In the genomic region with DNA sequence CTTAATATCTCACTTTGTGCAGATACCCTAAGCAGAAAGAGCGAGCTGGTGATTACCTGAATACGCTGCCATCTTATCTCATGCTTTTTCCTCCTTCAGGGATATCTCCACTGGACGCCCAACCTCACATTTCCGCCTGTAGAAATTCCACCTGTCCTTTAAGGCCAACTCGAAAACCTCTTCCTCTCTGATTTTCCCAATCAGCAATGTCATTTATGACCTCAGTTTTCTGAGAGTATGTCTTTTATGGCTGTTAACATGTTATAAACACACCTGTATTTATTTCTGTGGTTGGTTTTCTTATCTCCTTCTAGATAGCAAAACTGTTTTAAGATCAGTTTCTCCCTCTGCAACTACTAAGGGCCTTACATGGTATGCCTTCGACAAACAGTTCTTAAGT, we compare ENCODE assay signal across 9 cellular contexts. TPM values are rescaled to one million over a fixed set of nuclear protein-coding genes. Genes with fewer than 3 reads are reported as not detected.
DNase-seq lines count a peak whose midpoint lies in the region; ATAC-seq and TF ChIP-seq lines count a peak whose summit lies in the region.
"Had no signal": no experiment of that assay in that cellular context is flagged by ENCODE, and none has a peak within 500 bp of the region (broad histone marks: within the 10 kb centered on the region; RNA-seq: fewer than 3 reads in every experiment).

No MANE protein-coding gene starts in this region.

- no peaks in the 10 kb centered on the region for H3F3A ChIP-seq in smooth muscle cell (ENCODE audit: low read depth)

- peak overlapping the region; percentile 47 for H2AFZ ChIP-seq in smooth muscle cell (ENCODE audit: low read depth)

- no peaks in the 10 kb centered on the region for H3K9me3 ChIP-seq in esophagus squamous epithelium
- H3K9me3 ChIP-seq in smooth muscle cell (replicated peaks; ENCODE audit: low read depth), result no peaks in the 10 kb centered on the region

- intact Hi-C loops in esophagus squamous epithelium (cut with DNase I), result loop anchor here (5.0 kb wide), 1 partner anchor 43 kb away; no protein-coding TSS in a partner anchor

- H3K27me3 ChIP-seq in esophagus squamous epithelium, result no peaks in the 10 kb centered on the region
- H3K27me3 ChIP-seq in smooth muscle cell (ENCODE audit: low read depth), result no peaks in the 10 kb centered on the region

- H3K27ac ChIP-seq in esophagus squamous epithelium, result peak overlapping the region in 3 of 4 donors; percentile 7 to 98 (median 96)
- no peak overlapping the region for H3K27ac ChIP-seq in smooth muscle cell (ENCODE audit: low read depth)

- no peaks in the 10 kb centered on the region for H3K9me3 Mint-ChIP-seq in WTC11

- ATAC-seq in WTC11, result no peak

- no peak overlapping the region for H3K27ac Mint-ChIP-seq in WTC11

- CTCF ChIA-PET in WTC11 (lab: Charles Lee), result interaction anchor here (1.2 to 6.2 kb wide), 16 partner anchors 11 to 128 kb away, joined by 3 to 70 read pairs (median 10); no protein-coding TSS in a partner anchor

- DNase-seq in Jurkat, Clone E6-1 (ENCODE audit: low read depth, low spot score), result peak; percentile 89
- no peak for DNase-seq in WTC11 (ENCODE audit: low spot score)
- no peak for DNase-seq in esophagus squamous epithelium (lab: John Stamatoyannopoulos, UW)
- no peak for DNase-seq in smooth muscle cell (lab: John Stamatoyannopoulos, UW; ENCODE audit: unreplicated experiment)
- no peak for DNase-seq in putamen (ENCODE audit: low spot score)
- no peak for DNase-seq in activated CD4-positive, CD25-positive, alpha-beta regulatory T cell treated with anti-CD3 and anti-CD28 coated beads, Interleukin-2, amount 50 U/mL, for 72 hours
- DNase-seq in SW480 (ENCODE audit: low spot score), result no peak
- DNase-seq: KBM-7, NCI-H524 treated with DMSO at 0.1 percent for 48 hours had no signal

- H3K4me3 ChIP-seq in Jurkat, Clone E6-1 (ENCODE audit: low read length), result peak overlapping the region; percentile 90
- H3K4me3 ChIP-seq in esophagus squamous epithelium (no peak overlapping the region), smooth muscle cell (no peak overlapping the region)

- H3K36me3 ChIP-seq in esophagus squamous epithelium (peaks cover 0 to 17% (median 3%) of the 10 kb centered on the region in 3 donors), smooth muscle cell (ENCODE audit: low read depth) (no peaks in the 10 kb centered on the region)

- no peaks in the 10 kb centered on the region for H3K36me3 Mint-ChIP-seq in WTC11

- H3K4me2 ChIP-seq in smooth muscle cell, result no peak overlapping the region

- no peaks in the 10 kb centered on the region for H4K20me1 ChIP-seq in smooth muscle cell (ENCODE audit: low read depth)

- H3K9ac ChIP-seq in smooth muscle cell (ENCODE audit: low read depth), result no peak overlapping the region

- peaks cover 28% of the 10 kb centered on the region for H3K27me3 Mint-ChIP-seq in WTC11 (ENCODE audit: low read depth)

- POLR2A ChIA-PET in WTC11 (lab: Charles Lee), result no interaction called here

- WGBS in esophagus squamous epithelium, 2 donors, result 82 to 92% methylated on average over 6 of the region's 6 CpGs
- 92% methylated on average over 6 of the region's 6 CpGs for WGBS in smooth muscle cell (ENCODE audit: low lambda C conversion rate)

- peak overlapping the region; percentile 71 for H3K4me3 Mint-ChIP-seq in WTC11

- TF ChIP-seq CTCF in WTC11 (IDR thresholded peaks at IDR 0.05) (no peak), esophagus squamous epithelium (IDR thresholded peaks at IDR 0.05) (no peak), smooth muscle cell (IDR thresholded peaks at IDR 0.05; ENCODE audit: borderline replicate concordance, insufficient read depth, poor library complexity, severe bottlenecking) (no peak)

- peaks cover 18% of the 10 kb centered on the region for H3K4me1 Mint-ChIP-seq in WTC11

- TF ChIP-seq POLR2A in esophagus squamous epithelium (IDR thresholded peaks at IDR 0.05), result no peak

- H3K4me1 ChIP-seq in esophagus squamous epithelium (peaks cover 38 to 89% (median 48%) of the 10 kb centered on the region in 3 donors), smooth muscle cell (ENCODE audit: low read depth) (peaks cover 3% of the 10 kb centered on the region)

- no peaks in the 10 kb centered on the region for H3K79me2 ChIP-seq in smooth muscle cell (ENCODE audit: low read depth)

TF ChIP-seq in WTC11, 78 proteins besides CTCF, POLR2A, EP300 and RAD21 (continues in another document):
- TF ChIP-seq, protein P1, sequence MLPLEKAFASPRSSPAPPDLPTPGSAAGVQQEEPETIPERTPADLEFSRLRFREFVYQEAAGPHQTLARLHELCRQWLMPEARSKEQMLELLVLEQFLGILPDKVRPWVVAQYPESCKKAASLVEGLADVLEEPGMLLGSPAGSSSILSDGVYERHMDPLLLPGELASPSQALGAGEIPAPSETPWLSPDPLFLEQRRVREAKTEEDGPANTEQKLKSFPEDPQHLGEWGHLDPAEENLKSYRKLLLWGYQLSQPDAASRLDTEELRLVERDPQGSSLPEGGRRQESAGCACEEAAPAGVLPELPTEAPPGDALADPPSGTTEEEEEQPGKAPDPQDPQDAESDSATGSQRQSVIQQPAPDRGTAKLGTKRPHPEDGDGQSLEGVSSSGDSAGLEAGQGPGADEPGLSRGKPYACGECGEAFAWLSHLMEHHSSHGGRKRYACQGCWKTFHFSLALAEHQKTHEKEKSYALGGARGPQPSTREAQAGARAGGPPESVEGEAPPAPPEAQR (CRISPR knock-in tag; IDR thresholded peaks at IDR 0.05), result no peak
- no peak for TF ChIP-seq ZNF219 (CRISPR knock-in tag; IDR thresholded peaks at IDR 0.05; ENCODE audit: borderline replicate concordance)
- TF ChIP-seq, protein P2, sequence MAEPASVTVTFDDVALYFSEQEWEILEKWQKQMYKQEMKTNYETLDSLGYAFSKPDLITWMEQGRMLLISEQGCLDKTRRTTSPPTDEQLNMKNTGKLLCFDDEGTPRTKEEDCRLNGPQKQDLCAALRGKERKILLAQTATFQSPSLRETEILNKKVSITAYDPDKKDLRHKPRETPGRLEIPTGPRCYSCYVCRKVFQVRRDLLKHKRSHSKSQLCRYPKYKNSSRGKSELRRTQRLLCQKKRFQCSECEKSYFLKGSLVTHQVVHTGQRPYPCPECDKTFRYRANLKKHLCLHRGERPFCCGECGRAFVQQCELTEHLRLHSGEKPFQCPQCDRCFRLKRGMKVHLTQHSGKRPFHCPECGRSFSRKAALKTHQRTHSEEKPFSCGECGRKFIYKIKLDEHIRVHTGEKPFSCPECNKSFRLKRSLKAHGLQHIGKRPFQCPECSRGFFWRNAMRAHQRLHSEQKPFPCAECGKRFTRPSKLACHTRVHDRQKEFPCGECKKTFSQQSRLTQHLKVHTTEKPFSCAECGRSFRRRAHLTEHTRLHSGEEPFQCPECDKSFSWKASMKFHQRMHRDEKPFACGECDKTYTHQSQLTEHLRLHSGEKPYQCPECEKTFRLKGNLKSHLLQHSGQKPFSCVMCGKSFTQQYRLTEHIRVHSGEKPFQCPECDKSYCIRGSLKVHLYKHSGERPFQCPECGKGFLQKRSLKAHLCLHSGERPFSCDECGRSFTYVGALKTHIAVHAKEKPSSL (CRISPR knock-in tag; conservative IDR thresholded peaks at IDR 0.05), result no peak
- TF ChIP-seq NFE2L1 (CRISPR knock-in tag; IDR thresholded peaks at IDR 0.05), result no peak
- TF ChIP-seq, protein P3, sequence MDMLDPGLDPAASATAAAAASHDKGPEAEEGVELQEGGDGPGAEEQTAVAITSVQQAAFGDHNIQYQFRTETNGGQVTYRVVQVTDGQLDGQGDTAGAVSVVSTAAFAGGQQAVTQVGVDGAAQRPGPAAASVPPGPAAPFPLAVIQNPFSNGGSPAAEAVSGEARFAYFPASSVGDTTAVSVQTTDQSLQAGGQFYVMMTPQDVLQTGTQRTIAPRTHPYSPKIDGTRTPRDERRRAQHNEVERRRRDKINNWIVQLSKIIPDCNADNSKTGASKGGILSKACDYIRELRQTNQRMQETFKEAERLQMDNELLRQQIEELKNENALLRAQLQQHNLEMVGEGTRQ (CRISPR knock-in tag; IDR thresholded peaks at IDR 0.05), result no peak
- TF ChIP-seq, protein P4, sequence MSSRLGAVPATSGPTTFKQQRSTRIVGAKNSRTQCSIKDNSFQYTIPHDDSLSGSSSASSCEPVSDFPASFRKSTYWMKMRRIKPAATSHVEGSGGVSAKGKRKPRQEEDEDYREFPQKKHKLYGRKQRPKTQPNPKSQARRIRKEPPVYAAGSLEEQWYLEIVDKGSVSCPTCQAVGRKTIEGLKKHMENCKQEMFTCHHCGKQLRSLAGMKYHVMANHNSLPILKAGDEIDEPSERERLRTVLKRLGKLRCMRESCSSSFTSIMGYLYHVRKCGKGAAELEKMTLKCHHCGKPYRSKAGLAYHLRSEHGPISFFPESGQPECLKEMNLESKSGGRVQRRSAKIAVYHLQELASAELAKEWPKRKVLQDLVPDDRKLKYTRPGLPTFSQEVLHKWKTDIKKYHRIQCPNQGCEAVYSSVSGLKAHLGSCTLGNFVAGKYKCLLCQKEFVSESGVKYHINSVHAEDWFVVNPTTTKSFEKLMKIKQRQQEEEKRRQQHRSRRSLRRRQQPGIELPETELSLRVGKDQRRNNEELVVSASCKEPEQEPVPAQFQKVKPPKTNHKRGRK (CRISPR knock-in tag; IDR thresholded peaks at IDR 0.05; ENCODE audit: borderline replicate concordance), result no peak
- TF ChIP-seq, protein P5, sequence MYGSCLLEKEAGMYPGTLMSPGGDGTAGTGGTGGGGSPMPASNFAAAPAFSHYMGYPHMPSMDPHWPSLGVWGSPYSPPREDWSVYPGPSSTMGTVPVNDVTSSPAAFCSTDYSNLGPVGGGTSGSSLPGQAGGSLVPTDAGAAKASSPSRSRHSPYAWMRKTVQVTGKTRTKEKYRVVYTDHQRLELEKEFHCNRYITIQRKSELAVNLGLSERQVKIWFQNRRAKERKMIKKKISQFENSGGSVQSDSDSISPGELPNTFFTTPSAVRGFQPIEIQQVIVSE (CRISPR knock-in tag; IDR thresholded peaks at IDR 0.05; ENCODE audit: borderline replicate concordance), result no peak
- no peak for TF ChIP-seq GRHL2 (CRISPR knock-in tag; IDR thresholded peaks at IDR 0.05; ENCODE audit: insufficient replicate concordance, severe bottlenecking)

RNA-seq across cellular contexts. Expression of a gene that starts 41.1 kb away (rescaled TPM):
- polyA plus RNA-seq in Jurkat, Clone E6-1 (2012; ENCODE audit: insufficient read depth, insufficient read length), result not detected
- total RNA-seq in WTC11 (2021) (0.18 to 0.35 TPM (median 0.27 TPM) in 3 replicates), esophagus squamous epithelium (10 to 100 TPM in 2 of 4 donors, 1 to 10 TPM in 2; 1.3 to 32.2 (median 11.0) TPM), smooth muscle cell (not detected in 2 replicates)
- not detected in 2 replicates for polyA plus RNA-seq in smooth muscle cell
